In the genomic region with DNA sequence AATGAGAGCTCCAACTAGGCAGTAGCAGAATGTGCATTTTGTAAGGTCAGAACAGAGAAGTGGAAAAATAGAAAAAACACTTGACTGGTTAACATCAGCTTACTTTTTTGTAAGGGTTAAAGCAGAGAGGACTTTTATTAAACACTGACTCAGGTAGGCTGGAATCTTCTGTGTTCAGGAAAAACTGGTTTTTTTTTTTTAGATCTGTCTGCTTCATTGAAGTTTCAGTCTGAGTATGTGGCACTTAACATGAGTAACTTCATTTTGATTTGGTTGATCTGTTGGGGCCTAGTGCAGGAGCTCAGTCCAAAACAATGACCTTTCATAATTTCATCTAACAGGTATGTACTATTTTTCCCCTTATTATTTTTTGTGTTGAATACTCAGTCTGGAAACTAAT, we compare ENCODE assay signal across 30 cellular contexts.
DNase-seq lines count a peak whose midpoint lies in the region; ATAC-seq, FAIRE-seq and TF ChIP-seq lines count a peak whose summit lies in the region.
"Had no signal": no experiment of that assay in that cellular context is flagged by ENCODE, and none has a peak within 500 bp of the region (broad histone marks: within the 10 kb centered on the region; RNA-seq: fewer than 3 reads in every experiment).

No MANE protein-coding gene starts in this region.

- no peak for TF ChIP-seq CTCF in mammary epithelial cell (conservative IDR thresholded peaks at IDR 0.05 in 1 of 2, IDR thresholded peaks at IDR 0.05 in 1 of 2; ENCODE audit: extremely low read depth in 1 of 2, insufficient read depth in 1 of 2, low read depth in 1 of 2, low read length in 2 of 2)
- TF ChIP-seq CTCF in MCF 10A (IDR thresholded peaks at IDR 0.05; ENCODE audit: unreplicated experiment), result no peak
- TF ChIP-seq CTCF in bronchial epithelial cell (IDR thresholded peaks at IDR 0.05; ENCODE audit: insufficient read depth, low read length, severe bottlenecking), result no peak
- TF ChIP-seq CTCF in left lung (IDR thresholded peaks at IDR 0.05), result no peak
- TF ChIP-seq CTCF in mucosa of descending colon (IDR thresholded peaks at IDR 0.05), result no peak
- TF ChIP-seq CTCF in body of pancreas (IDR thresholded peaks at IDR 0.05), result no peak

- H3K4me1 Mint-ChIP-seq in MCF 10A (ENCODE audit: insufficient read depth, unreplicated experiment), result no peaks in the 10 kb centered on the region
- H3K4me1 Mint-ChIP-seq: central memory CD8-positive, alpha-beta T cell had no signal

- no peak overlapping the region for H2AFZ ChIP-seq in mammary epithelial cell (ENCODE audit: low read depth, low read length)

- H3K36me3 ChIP-seq in mammary epithelial cell (ENCODE audit: insufficient read depth, low read length) (no peaks in the 10 kb centered on the region), bronchial epithelial cell (ENCODE audit: control insufficient read depth, insufficient read depth, low read length) (no peaks in the 10 kb centered on the region), left lung (no peaks in the 10 kb centered on the region), mucosa of descending colon (ENCODE audit: low read depth) (no peaks in the 10 kb centered on the region), body of pancreas (replicated peaks in 1 of 2; ENCODE audit: insufficient read depth in 1 of 2, low read depth in 2 of 2) (no peaks in the 10 kb centered on the region)
- H3K36me3 ChIP-seq: right atrium auricular region, stomach, upper lobe of left lung had no signal

- H3K4me3 ChIP-seq in mammary epithelial cell (replicated peaks in 1 of 3; ENCODE audit: insufficient read depth in 1 of 3, low read depth in 2 of 3, low read length in 3 of 3), result no peak overlapping the region
- H3K4me3 ChIP-seq in bronchial epithelial cell (ENCODE audit: low read depth, low read length), result no peak overlapping the region
- H3K4me3 ChIP-seq in left lung, result no peak overlapping the region
- H3K4me3 ChIP-seq in mucosa of descending colon, result no peak overlapping the region
- no peak overlapping the region for H3K4me3 ChIP-seq in body of pancreas
- H3K4me3 ChIP-seq: dorsolateral prefrontal cortex, lung, right atrium auricular region, stomach, upper lobe of left lung had no signal

- no peaks in the 10 kb centered on the region for H3K9me3 Mint-ChIP-seq in MCF 10A (ENCODE audit: unreplicated experiment)
- H3K9me3 Mint-ChIP-seq: activated T-cell treated with anti-CD3 and anti-CD28 coated beads, Interleukin-2, amount 50 U/mL, for 24 hours; central memory CD8-positive, alpha-beta T cell had no signal

- H3K79me2 ChIP-seq in mammary epithelial cell (ENCODE audit: insufficient read depth, low read length), result no peaks in the 10 kb centered on the region

- H3K4me1 ChIP-seq in mammary epithelial cell (ENCODE audit: insufficient read depth, low read length), result no peaks in the 10 kb centered on the region
- no peaks in the 10 kb centered on the region for H3K4me1 ChIP-seq in left lung
- H3K4me1 ChIP-seq in mucosa of descending colon (ENCODE audit: low read depth), result no peaks in the 10 kb centered on the region
- H3K4me1 ChIP-seq in body of pancreas, result no peaks in the 10 kb centered on the region
- H3K4me1 ChIP-seq: right atrium auricular region, stomach, upper lobe of left lung had no signal

- H3K4me3 Mint-ChIP-seq in MCF 10A (ENCODE audit: unreplicated experiment), result no peak overlapping the region
- H3K4me3 Mint-ChIP-seq: activated T-cell treated with anti-CD3 and anti-CD28 coated beads, Interleukin-2, amount 50 U/mL, for 24 hours; central memory CD8-positive, alpha-beta T cell had no signal

- H3K27me3 ChIP-seq in mammary epithelial cell (ENCODE audit: insufficient read depth, low read length), result peaks cover 1% of the 10 kb centered on the region
- no peaks in the 10 kb centered on the region for H3K27me3 ChIP-seq in bronchial epithelial cell (ENCODE audit: control insufficient read depth, insufficient read depth, low read length)
- no peaks in the 10 kb centered on the region for H3K27me3 ChIP-seq in left lung
- H3K27me3 ChIP-seq in body of pancreas, result no peaks in the 10 kb centered on the region
- H3K27me3 ChIP-seq: dorsolateral prefrontal cortex, right atrium auricular region, stomach, upper lobe of left lung had no signal

- H3K27me3 Mint-ChIP-seq in MCF 10A (ENCODE audit: insufficient read depth, unreplicated experiment), result peaks cover 6% of the 10 kb centered on the region
- H3K27me3 Mint-ChIP-seq: activated T-cell treated with anti-CD3 and anti-CD28 coated beads, Interleukin-2, amount 50 U/mL, for 24 hours; central memory CD8-positive, alpha-beta T cell had no signal

- H3K27ac Mint-ChIP-seq in MCF 10A (ENCODE audit: low read depth, unreplicated experiment), result no peak overlapping the region
- H3K27ac Mint-ChIP-seq: activated T-cell treated with anti-CD3 and anti-CD28 coated beads, Interleukin-2, amount 50 U/mL, for 24 hours had no signal

- H3K4me2 ChIP-seq in mammary epithelial cell (ENCODE audit: insufficient read depth, low read depth, low read length), result no peak overlapping the region
- H3K4me2 ChIP-seq: KMS-11 had no signal

- H3K9me3 ChIP-seq in mammary epithelial cell (replicated peaks; ENCODE audit: insufficient read depth, low read length) (peaks cover 2% of the 10 kb centered on the region), left lung (no peaks in the 10 kb centered on the region), mucosa of descending colon (no peaks in the 10 kb centered on the region), body of pancreas (no peaks in the 10 kb centered on the region)
- H3K9me3 ChIP-seq: right atrium auricular region, stomach, upper lobe of left lung had no signal

- BruUV-seq in mammary epithelial cell (replicated peaks; lab: Mats Ljungman, UMichigan) (no TSS peak), MCF 10A (replicated peaks; lab: Mats Ljungman, UMichigan) (no TSS peak)

- intact Hi-C loops in mammary epithelial cell (cut with micrococcal nuclease), result no loop called here
- intact Hi-C loops in MCF 10A (cut with micrococcal nuclease), result no loop called here
- intact Hi-C loops in left lung (cut with DNase I), result no loop called here
- intact Hi-C loops in mucosa of descending colon (cut with DNase I, micrococcal nuclease), result no loop called here
- intact Hi-C loops in body of pancreas (cut with DNase I), result no loop called here

- in situ Hi-C loops in mammary epithelial cell (cut with MboI; ENCODE audit: low sequenced_read_pairs in 2 of 2), result no loop called here

- H3K27ac ChIP-seq in mammary epithelial cell (ENCODE audit: insufficient read depth, low read depth, low read length) (no peak overlapping the region), left lung (no peak overlapping the region), body of pancreas (no peak overlapping the region)
- H3K27ac ChIP-seq: dorsolateral prefrontal cortex, KMS-11, right atrium auricular region, stomach, upper lobe of left lung had no signal

- H4K20me1 ChIP-seq in mammary epithelial cell (ENCODE audit: insufficient read depth, low read length), result no peaks in the 10 kb centered on the region

- peak; percentile 67 for DNase-seq in mammary epithelial cell
- no peak for DNase-seq in MCF 10A (ENCODE audit: unreplicated experiment)
- DNase-seq in bronchial epithelial cell (ENCODE audit: low read depth), result peak; percentile 78
- DNase-seq in left lung, result no peak
- DNase-seq in mucosa of descending colon, result no peak
- DNase-seq in putamen (ENCODE audit: low spot score), result no peak
- no peak for DNase-seq in HuH-7.5 (ENCODE audit: low spot score)
- no peak for DNase-seq in body of pancreas
- DNase-seq: activated CD8-positive, alpha-beta memory T cell treated with anti-CD3 and anti-CD28 coated beads for 24 hours; activated naive CD4-positive, alpha-beta T cell treated with Interleukin-2 at 50 U/mL for 16 hours; activated T-cell treated with anti-CD3 and anti-CD28 coated beads, Interleukin-2, amount 50 U/mL, for 24 hours; anterior cingulate cortex; COR-L47; dorsolateral prefrontal cortex; erythroblast; GOT3; hippocampal formation; MV-4-11; NCI-H1694; NCI-H226; OCI-M1; SHP77; stomach; upper lobe of left lung had no signal

- FAIRE-seq in bronchial epithelial cell (lab: Jason Lieb, UNC), result no peak
- FAIRE-seq: frontal cortex, islet of Langerhans had no signal

- peak; percentile 86 for ATAC-seq in left lung
- ATAC-seq in mucosa of descending colon, result no peak
- no peak for ATAC-seq in body of pancreas

- POLR2A ChIA-PET in MCF 10A (lab: Yijun Ruan, JAX), result no interaction called here

- no peak overlapping the region for H3K9ac ChIP-seq in mammary epithelial cell (ENCODE audit: insufficient read depth, low read length)
- H3K9ac ChIP-seq: KMS-11 had no signal

- CTCF ChIA-PET in mammary epithelial cell (lab: Charles Lee; ENCODE audit: low non-redundant PET) (no interaction called here), MCF 10A (lab: Yijun Ruan, JAX) (interaction anchor here (0.7 kb wide), 2 partner anchors 37 to 996 kb away, joined by 3 read pairs; no protein-coding TSS in a partner anchor)

- no peaks in the 10 kb centered on the region for H3K36me3 Mint-ChIP-seq in MCF 10A (ENCODE audit: insufficient read depth, unreplicated experiment)

- dilution Hi-C loops in mammary epithelial cell (cut with HindIII; ENCODE audit: low sequenced_read_pairs), result no loop called here

- TF ChIP-seq POLR2A in body of pancreas (IDR thresholded peaks at IDR 0.05), result no peak

Comparison
In these comparisons a context has a peak if more than half of its experiments do, and no peak if none do; other contexts are left out.
1. DNase-seq: peak in mammary epithelial cell (single experiment) and bronchial epithelial cell (single experiment); none in MCF 10A (single experiment), left lung (0 of 2), mucosa of descending colon (0 of 3), putamen (single experiment), HuH-7.5 (single experiment) and body of pancreas (0 of 4).